19 cellular contexts compared by ENCODE assay signal in the genomic region with DNA sequence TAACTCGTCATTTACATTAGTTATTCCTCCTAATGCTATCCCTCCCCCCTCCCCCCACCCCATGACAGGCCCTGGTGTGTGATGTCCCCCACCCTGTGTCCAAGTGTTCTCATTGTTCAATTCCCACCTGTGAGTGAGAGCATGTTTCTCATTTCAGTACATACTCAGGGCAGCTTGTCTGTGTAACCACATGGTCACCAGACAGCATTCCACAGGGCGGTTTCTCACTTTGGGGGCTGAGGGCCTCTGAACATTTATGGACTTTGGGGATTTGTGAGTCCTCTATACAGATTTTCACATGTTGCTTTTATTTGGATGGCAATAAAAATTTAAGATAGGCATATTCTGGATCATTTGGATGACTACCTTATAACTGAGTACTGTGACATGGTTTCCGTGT.
DNase-seq lines count a peak whose midpoint lies in the region; ATAC-seq and TF ChIP-seq lines count a peak whose summit lies in the region.
"Had no signal": no experiment of that assay in that cellular context is flagged by ENCODE, and none has a peak within 500 bp of the region (broad histone marks: within the 10 kb centered on the region; RNA-seq: fewer than 3 reads in every experiment).

No MANE protein-coding gene starts in this region.

- H3K4me3 ChIP-seq in upper lobe of right lung, result no peak overlapping the region
- no peak overlapping the region for H3K4me3 ChIP-seq in mesenchymal stem cell (ENCODE audit: insufficient read depth in 1 of 2, low read depth in 1 of 2, low read length in 2 of 2)
- H3K4me3 ChIP-seq: BLaER1, GM23248 had no signal

- H3K14ac ChIP-seq in mesenchymal stem cell (ENCODE audit: low read length in 2 of 2), result no peak overlapping the region

- H3K4me1 ChIP-seq in upper lobe of right lung (no peaks in the 10 kb centered on the region), mesenchymal stem cell (ENCODE audit: control insufficient read depth, insufficient read depth, low read depth, low read length) (no peaks in the 10 kb centered on the region)

- H3K9me3 Mint-ChIP-seq in progenitor cell of endocrine pancreas (ENCODE audit: low read depth), result no peaks in the 10 kb centered on the region
- peaks cover 0 to 1% of the 10 kb centered on the region in 2 donors for H3K9me3 Mint-ChIP-seq in effector memory CD8-positive, alpha-beta T cell
- H3K9me3 Mint-ChIP-seq: CD4-positive, CD25-positive, alpha-beta regulatory T cell; CD8-positive, alpha-beta T cell had no signal

- no peaks in the 10 kb centered on the region for H3K36me3 ChIP-seq in upper lobe of right lung
- no peaks in the 10 kb centered on the region for H3K36me3 ChIP-seq in mesenchymal stem cell (ENCODE audit: control insufficient read depth in 1 of 2, insufficient read depth in 2 of 2, low read depth in 1 of 2, low read length in 2 of 2)
- H3K36me3 ChIP-seq: BLaER1 had no signal

- H2AK5ac ChIP-seq in mesenchymal stem cell (ENCODE audit: low read length, severe bottlenecking), result no peak overlapping the region

- H3K27me3 ChIP-seq in upper lobe of right lung (no peaks in the 10 kb centered on the region), mesenchymal stem cell (ENCODE audit: control insufficient read depth in 1 of 2, insufficient read depth in 1 of 2, low read length in 2 of 2) (peaks cover 0 to 3% of the 10 kb centered on the region in 2 experiments)
- H3K27me3 ChIP-seq: BLaER1 had no signal

- H3K79me1 ChIP-seq in mesenchymal stem cell (replicated peaks; ENCODE audit: low read length, poor library complexity, severe bottlenecking), result no peaks in the 10 kb centered on the region

- no peak overlapping the region for H2BK5ac ChIP-seq in mesenchymal stem cell (ENCODE audit: low read depth, low read length, poor library complexity, severe bottlenecking)

- H3K9me3 ChIP-seq in upper lobe of right lung (no peaks in the 10 kb centered on the region), mesenchymal stem cell (ENCODE audit: control insufficient read depth, low read length) (no peaks in the 10 kb centered on the region)
- H3K9me3 ChIP-seq: BLaER1 had no signal

- no peak for TF ChIP-seq CTCF in progenitor cell of endocrine pancreas (IDR thresholded peaks at IDR 0.05; ENCODE audit: unreplicated experiment)
- no peak for TF ChIP-seq CTCF in upper lobe of right lung (IDR thresholded peaks at IDR 0.05)

- H3K27ac Mint-ChIP-seq in progenitor cell of endocrine pancreas, result peak overlapping the region; percentile 91
- H3K27ac Mint-ChIP-seq in effector memory CD8-positive, alpha-beta T cell, result no peak overlapping the region
- H3K27ac Mint-ChIP-seq: B cell; CD4-positive, CD25-positive, alpha-beta regulatory T cell; CD8-positive, alpha-beta T cell had no signal

- no peak overlapping the region for H3K4me2 ChIP-seq in mesenchymal stem cell (ENCODE audit: low read length, poor library complexity, severe bottlenecking)
- H3K4me2 ChIP-seq: BLaER1 had no signal

- H3K9ac ChIP-seq in mesenchymal stem cell (ENCODE audit: low read length), result no peak overlapping the region
- H3K9ac ChIP-seq: BLaER1, GM23248 had no signal

- H3K27me3 Mint-ChIP-seq in progenitor cell of endocrine pancreas, result no peaks in the 10 kb centered on the region
- peaks cover 9 to 19% of the 10 kb centered on the region in 2 donors for H3K27me3 Mint-ChIP-seq in effector memory CD8-positive, alpha-beta T cell

- no peak overlapping the region for H4K91ac ChIP-seq in mesenchymal stem cell (ENCODE audit: low read length)

- H2AFZ ChIP-seq in mesenchymal stem cell (ENCODE audit: low read depth, low read length), result no peak overlapping the region
- H2AFZ ChIP-seq: GM23248 had no signal

- H2BK12ac ChIP-seq in mesenchymal stem cell (ENCODE audit: low read length in 2 of 2), result no peak overlapping the region

- no peak overlapping the region for H2BK15ac ChIP-seq in mesenchymal stem cell (ENCODE audit: low read depth, poor library complexity, severe bottlenecking)

- no peak overlapping the region for H3K18ac ChIP-seq in mesenchymal stem cell (ENCODE audit: low read depth in 1 of 2, low read length in 2 of 2)

- H3K4ac ChIP-seq in mesenchymal stem cell (ENCODE audit: low read depth in 1 of 2, low read length in 2 of 2), result no peak overlapping the region

- H2BK120ac ChIP-seq in mesenchymal stem cell (ENCODE audit: low read depth, low read length), result no peak overlapping the region

- H4K8ac ChIP-seq in mesenchymal stem cell (ENCODE audit: low read length), result no peak overlapping the region

- DNase-seq in amniotic epithelial cell (ENCODE audit: low read depth) (peak; percentile 3), left kidney (ENCODE audit: low read depth, low spot score) (peak; percentile 35), progenitor cell of endocrine pancreas (ENCODE audit: low spot score, unreplicated experiment) (no peak), upper lobe of right lung (no peak), mesenchymal stem cell (no peak), DMS 273 (lab: John Stamatoyannopoulos, UW; ENCODE audit: unreplicated experiment) (no peak), NCI-H1092 treated with DMSO at 0.1 percent for 48 hours (lab: John Stamatoyannopoulos, UW) (no peak)
- DNase-seq in effector memory CD8-positive, alpha-beta T cell, result no peak
- DNase-seq: Calu3; CD4-positive, CD25-positive, alpha-beta regulatory T cell; CD8-positive, alpha-beta T cell; DMS153; DND-41; GM23248; H7; HCEC 1CT had no signal

- H3K27ac ChIP-seq in upper lobe of right lung (no peak overlapping the region), mesenchymal stem cell (ENCODE audit: low read length, poor library complexity, severe bottlenecking) (no peak overlapping the region)
- H3K27ac ChIP-seq: BLaER1, C4-2B, GM23248 had no signal

- 98% methylated on average over 3 of the region's 3 CpGs for WGBS in mesenchymal stem cell

- peaks cover 11% of the 10 kb centered on the region for H3K36me3 Mint-ChIP-seq in progenitor cell of endocrine pancreas (ENCODE audit: insufficient read depth)
- no peaks in the 10 kb centered on the region for H3K36me3 Mint-ChIP-seq in effector memory CD8-positive, alpha-beta T cell (ENCODE audit: insufficient read depth)
- H3K36me3 Mint-ChIP-seq: CD4-positive, CD25-positive, alpha-beta regulatory T cell; CD8-positive, alpha-beta T cell had no signal

- peak overlapping the region; percentile 30 for H3K4me3 Mint-ChIP-seq in progenitor cell of endocrine pancreas (ENCODE audit: low read depth)
- no peak overlapping the region for H3K4me3 Mint-ChIP-seq in effector memory CD8-positive, alpha-beta T cell
- H3K4me3 Mint-ChIP-seq: B cell; CD4-positive, CD25-positive, alpha-beta regulatory T cell; CD8-positive, alpha-beta T cell had no signal

- intact Hi-C loops in upper lobe of right lung (cut with DNase I), result no loop called here

- H3K23ac ChIP-seq in mesenchymal stem cell (ENCODE audit: low read length in 2 of 2), result no peak overlapping the region

- peaks cover 62% of the 10 kb centered on the region for H3K4me1 Mint-ChIP-seq in progenitor cell of endocrine pancreas (ENCODE audit: low read depth)
- H3K4me1 Mint-ChIP-seq in effector memory CD8-positive, alpha-beta T cell (ENCODE audit: low read depth in 2 of 2), result no peaks in the 10 kb centered on the region
- H3K4me1 Mint-ChIP-seq: B cell; CD4-positive, CD25-positive, alpha-beta regulatory T cell had no signal

- peak; percentile 35 for ATAC-seq in upper lobe of right lung
- no peak for ATAC-seq in effector memory CD8-positive, alpha-beta T cell (replicated peaks)
- ATAC-seq: CD8-positive, alpha-beta T cell had no signal

Comparison
In these comparisons a context has a peak if more than half of its experiments do, and no peak if none do; other contexts are left out.
1. DNase-seq: peak in amniotic epithelial cell (single experiment) and left kidney (single experiment); none in progenitor cell of endocrine pancreas (single experiment), upper lobe of right lung (single experiment), mesenchymal stem cell (single experiment), DMS 273 (single experiment), effector memory CD8-positive, alpha-beta T cell (0 of 3) and NCI-H1092 treated with DMSO at 0.1 percent for 48 hours (single experiment).